14 cellular contexts compared by ENCODE assay signal in the genomic region with DNA sequence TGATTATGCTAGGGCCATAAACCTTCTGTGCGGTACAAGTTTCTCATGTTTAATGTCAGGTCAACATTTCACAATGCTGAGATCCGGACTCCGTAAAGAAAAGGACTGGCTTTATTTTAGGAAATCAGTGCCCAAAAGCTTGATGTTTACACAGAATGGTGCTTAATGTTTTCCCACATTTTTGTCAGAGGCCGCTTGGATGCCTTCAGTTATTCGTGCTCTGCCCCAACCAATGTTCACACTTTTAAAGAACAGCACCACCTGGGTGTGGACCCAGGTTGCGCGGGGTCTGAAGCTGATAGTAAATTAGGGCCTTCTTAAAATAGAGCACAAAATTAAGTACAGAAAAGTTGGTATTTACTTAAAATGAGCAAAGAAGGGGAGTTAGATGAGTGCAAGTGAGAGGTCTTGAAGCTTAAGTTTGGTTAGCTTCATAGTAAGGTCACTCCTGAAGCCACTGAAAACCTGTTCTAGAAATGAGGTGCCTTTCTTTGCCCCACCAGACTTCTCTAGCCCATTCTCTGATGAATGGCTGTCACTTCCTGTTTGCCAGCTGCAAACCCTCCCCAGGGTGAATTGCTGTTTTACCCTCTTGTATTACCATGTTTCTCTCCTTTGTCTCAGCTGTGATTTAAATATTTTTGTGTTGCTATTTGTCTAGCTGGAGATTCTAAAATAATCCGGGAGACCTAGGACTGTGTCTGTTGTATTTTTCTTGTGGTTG. TPM values are rescaled to one million over a fixed set of nuclear protein-coding genes. Genes with fewer than 3 reads are reported as not detected.
DNase-seq lines count a peak whose midpoint lies in the region; ATAC-seq and TF ChIP-seq lines count a peak whose summit lies in the region.
"Had no signal": no experiment of that assay in that cellular context is flagged by ENCODE, and none has a peak within 500 bp of the region (broad histone marks: within the 10 kb centered on the region; RNA-seq: fewer than 3 reads in every experiment).

No MANE protein-coding gene starts in this region.

- H3K27me3 Mint-ChIP-seq in T-helper 2 cell treated with Interferon-gamma antibody and Interleukin-4, amounts not matched to agents 5 μg/mL and 100 μg/mL, for 36 hours (ENCODE audit: low read depth), result peaks cover 9% of the 10 kb centered on the region

- peak; percentile 20 for DNase-seq in activated CD4-positive, alpha-beta T cell treated with anti-CD3 and anti-CD28 coated beads for 48 hours
- DNase-seq in activated CD4-positive, alpha-beta T cell treated with anti-CD3 and anti-CD28 coated beads for 1 hour, result no peak
- peak; percentile 8 for DNase-seq in NCI-H69 (lab: John Stamatoyannopoulos, UW)
- DNase-seq in foreskin keratinocyte, result no peak
- no peak for DNase-seq in stomach
- DNase-seq in T-helper 1 cell, result no peak
- no peak for DNase-seq in T-helper 2 cell treated with Interferon-gamma antibody and Interleukin-4, amounts not matched to agents 5 μg/mL and 100 μg/mL, for 36 hours (ENCODE audit: low spot score)
- DNase-seq: activated effector memory CD4-positive, alpha-beta T cell treated with anti-CD3 and anti-CD28 coated beads, Interleukin-2, amount 50 U/mL, for 16 hours; gastrocnemius medialis; NCI-H1694 treated with DMSO at 0.1 percent for 48 hours had no signal

- H3K4me1 Mint-ChIP-seq in T-helper 2 cell treated with Interferon-gamma antibody and Interleukin-4, amounts not matched to agents 5 μg/mL and 100 μg/mL, for 36 hours (ENCODE audit: low read depth), result peaks cover 12% of the 10 kb centered on the region

- 24 to 52% (median 48%) methylated on average over 8 of the region's 8 CpGs for WGBS in stomach, 5 donors

- H3K4me1 ChIP-seq in foreskin keratinocyte (peaks cover 13% of the 10 kb centered on the region), stomach (peaks cover 19 to 34% (median 29%) of the 10 kb centered on the region in 4 donors)

- TF ChIP-seq CTCF in foreskin keratinocyte (conservative IDR thresholded peaks at IDR 0.05) (peak; percentile 16), stomach (IDR thresholded peaks at IDR 0.05) (no peak)

- no peaks in the 10 kb centered on the region for H3K36me3 Mint-ChIP-seq in T-helper 2 cell treated with Interferon-gamma antibody and Interleukin-4, amounts not matched to agents 5 μg/mL and 100 μg/mL, for 36 hours (ENCODE audit: low read depth)

- H3K27me3 ChIP-seq in foreskin keratinocyte (peaks cover 4% of the 10 kb centered on the region), stomach (no peaks in the 10 kb centered on the region)
- H3K27me3 ChIP-seq: gastrocnemius medialis had no signal

- intact Hi-C loops in stomach (cut with DNase I; ENCODE audit: low total_unique reads), result no loop called here

- no peak overlapping the region for H3K4me3 Mint-ChIP-seq in T-helper 2 cell treated with Interferon-gamma antibody and Interleukin-4, amounts not matched to agents 5 μg/mL and 100 μg/mL, for 36 hours

- H3K27ac ChIP-seq in foreskin keratinocyte (no peak overlapping the region), stomach (peak overlapping the region; percentile 41 to 73 (median 58))
- H3K27ac ChIP-seq: gastrocnemius medialis, HL-60, RWPE1 had no signal

- no peaks in the 10 kb centered on the region for H3K9me3 Mint-ChIP-seq in T-helper 2 cell treated with Interferon-gamma antibody and Interleukin-4, amounts not matched to agents 5 μg/mL and 100 μg/mL, for 36 hours

- H3K27ac Mint-ChIP-seq in T-helper 2 cell treated with Interferon-gamma antibody and Interleukin-4, amounts not matched to agents 5 μg/mL and 100 μg/mL, for 36 hours, result no peak overlapping the region

- TF ChIP-seq POLR2A in stomach (IDR thresholded peaks at IDR 0.05), result no peak

- ATAC-seq in foreskin keratinocyte (no peak), GM18870 (IDR thresholded peaks at IDR 0.05; ENCODE audit: unreplicated experiment) (no peak)
- ATAC-seq: gastrocnemius medialis had no signal

- H3K36me3 ChIP-seq in stomach, result no peaks in the 10 kb centered on the region
- H3K36me3 ChIP-seq: gastrocnemius medialis had no signal

- TF ChIP-seq EP300 in stomach (IDR thresholded peaks at IDR 0.05), result no peak

- no peaks in the 10 kb centered on the region for H3K9me3 ChIP-seq in stomach
- H3K9me3 ChIP-seq: gastrocnemius medialis had no signal

- H3K4me3 ChIP-seq in stomach, result no peak overlapping the region
- H3K4me3 ChIP-seq: gastrocnemius medialis had no signal

RNA-seq across cellular contexts. Expression of gene SLC3A1, which starts 20.5 kb away (rescaled TPM):
- total RNA-seq in foreskin keratinocyte (not detected in 2 replicates), stomach (1 to 10 TPM in 2 of 5 donors, under 1 TPM in 1, not detected in 2; 0.72 to 9.0 (median 1.7) TPM)
- polyA plus RNA-seq in foreskin keratinocyte (0.03 TPM in 1 of 2 replicates, not detected in the other), stomach (under 1 TPM; 0.25 to 0.83 (median 0.76) TPM)
- polyA plus RNA-seq: BJ had no signal

Comparison
In these comparisons a context has a peak if more than half of its experiments do, and no peak if none do; other contexts are left out.
1. DNase-seq: peak in activated CD4-positive, alpha-beta T cell treated with anti-CD3 and anti-CD28 coated beads for 48 hours (single experiment) and NCI-H69 (single experiment); none in activated CD4-positive, alpha-beta T cell treated with anti-CD3 and anti-CD28 coated beads for 1 hour (single experiment), foreskin keratinocyte (0 of 2), stomach (single experiment), T-helper 1 cell (0 of 5) and T-helper 2 cell treated with Interferon-gamma antibody and Interleukin-4, amounts not matched to agents 5 μg/mL and 100 μg/mL, for 36 hours (single experiment).